28 cellular contexts compared by ENCODE assay signal in the genomic region with DNA sequence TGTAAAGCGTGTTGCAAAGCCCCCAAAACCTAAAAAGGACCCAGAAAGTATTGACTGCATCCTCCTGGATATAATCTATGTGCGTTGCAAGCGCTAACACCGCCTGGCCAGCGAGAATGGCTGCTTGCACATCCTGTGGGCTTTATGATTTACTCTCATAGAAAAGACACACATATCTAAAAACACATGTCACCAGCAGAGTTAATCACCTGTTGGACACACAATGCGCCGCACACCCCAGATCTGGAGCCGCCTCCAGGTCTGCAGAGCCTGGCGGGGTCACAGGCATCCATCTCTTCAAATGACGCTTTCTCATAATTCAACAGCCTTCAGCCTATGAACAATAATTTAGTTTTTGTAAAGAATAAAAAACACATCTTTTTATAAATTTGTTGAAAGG.
"Had no signal": no experiment of that assay in that cellular context is flagged by ENCODE, and none has a peak within 500 bp of the region (broad histone marks: within the 10 kb centered on the region; RNA-seq: fewer than 3 reads in every experiment).

No MANE protein-coding gene starts in this region.

- H3K36me3 Mint-ChIP-seq: activated naive CD4-positive, alpha-beta T cell treated with anti-CD3 and anti-CD28 coated beads, Interleukin-2, amount 10 ng/mL, durations not matched to agents 7 days and 5 days; activated naive CD4-positive, alpha-beta T cell treated with anti-CD3 and anti-CD28 coated beads, Interleukin-2, amount 50 U/mL, for 72 hours; activated naive CD8-positive, alpha-beta T cell treated with anti-CD3 and anti-CD28 coated beads, Interleukin-2, amount 10 ng/mL, durations not matched to agents 7 days and 5 days had no signal

- H3K36me3 ChIP-seq: brain microvascular endothelial cell, esophagus muscularis mucosa, gastrocnemius medialis, heart left ventricle had no signal

- H3K9me3 Mint-ChIP-seq: activated CD4-positive, alpha-beta T cell treated with anti-CD3 and anti-CD28 coated beads, Interleukin-2, amount 10 ng/mL, durations not matched to agents 24 days and 14 days; activated CD8-positive, alpha-beta T cell treated with anti-CD3 and anti-CD28 coated beads for 36 hours; activated naive CD4-positive, alpha-beta T cell treated with anti-CD3 and anti-CD28 coated beads, Interleukin-2, amount 10 ng/mL, durations not matched to agents 7 days and 5 days; activated naive CD8-positive, alpha-beta T cell treated with anti-CD3 and anti-CD28 coated beads, Interleukin-2, amount 10 ng/mL, durations not matched to agents 7 days and 5 days; activated T-cell treated with anti-CD3 and anti-CD28 coated beads, Interleukin-2, amount 50 U/mL, for 24 hours; activated T-cell treated with anti-CD3 and anti-CD28 coated beads, Interleukin-2, amount 50 U/mL, for 72 hours; central memory CD8-positive, alpha-beta T cell; effector memory CD8-positive, alpha-beta T cell had no signal

- H3K27ac ChIP-seq: brain microvascular endothelial cell, esophagus muscularis mucosa, foreskin keratinocyte, gastrocnemius medialis, heart left ventricle had no signal

- H3K4me1 Mint-ChIP-seq: activated CD4-positive, alpha-beta T cell treated with anti-CD3 and anti-CD28 coated beads for 36 hours; activated CD4-positive, alpha-beta T cell treated with anti-CD3 and anti-CD28 coated beads, Interleukin-2, amount 10 ng/mL, durations not matched to agents 24 days and 14 days; activated naive CD4-positive, alpha-beta T cell treated with anti-CD3 and anti-CD28 coated beads, Interleukin-2, amount 10 ng/mL, durations not matched to agents 7 days and 5 days; central memory CD8-positive, alpha-beta T cell had no signal

- H3K27ac Mint-ChIP-seq: activated CD4-positive, alpha-beta T cell treated with anti-CD3 and anti-CD28 coated beads for 36 hours; activated CD4-positive, alpha-beta T cell treated with anti-CD3 and anti-CD28 coated beads, Interleukin-2, amount 10 ng/mL, durations not matched to agents 24 days and 14 days; activated CD8-positive, alpha-beta T cell treated with anti-CD3 and anti-CD28 coated beads for 36 hours; activated naive CD4-positive, alpha-beta T cell treated with anti-CD3 and anti-CD28 coated beads, Interleukin-2, amount 10 ng/mL, durations not matched to agents 7 days and 5 days; activated naive CD4-positive, alpha-beta T cell treated with anti-CD3 and anti-CD28 coated beads, Interleukin-2, amount 50 U/mL, for 72 hours; activated naive CD8-positive, alpha-beta T cell treated with anti-CD3 and anti-CD28 coated beads, Interleukin-2, amount 10 ng/mL, durations not matched to agents 7 days and 5 days; activated T-cell treated with anti-CD3 and anti-CD28 coated beads, Interleukin-2, amount 50 U/mL, for 24 hours; activated T-cell treated with anti-CD3 and anti-CD28 coated beads, Interleukin-2, amount 50 U/mL, for 72 hours; effector memory CD8-positive, alpha-beta T cell had no signal

- DNase-seq: activated CD4-positive, alpha-beta T cell treated with anti-CD3 and anti-CD28 coated beads for 36 hours; activated CD4-positive, alpha-beta T cell treated with anti-CD3 and anti-CD28 coated beads, Interleukin-2, amount 10 ng/mL, durations not matched to agents 24 days and 14 days; activated CD4-positive, CD25-positive, alpha-beta regulatory T cell; activated CD4-positive, CD25-positive, alpha-beta regulatory T cell treated with anti-CD3 and anti-CD28 coated beads, Interleukin-2, amount 50 U/mL, for 72 hours; activated CD8-positive, alpha-beta T cell treated with anti-CD3 and anti-CD28 coated beads for 36 hours; activated gamma-delta T cell; activated naive CD4-positive, alpha-beta T cell; activated naive CD4-positive, alpha-beta T cell treated with anti-CD3 and anti-CD28 coated beads, Interleukin-2, amount 10 ng/mL, durations not matched to agents 7 days and 5 days; activated naive CD8-positive, alpha-beta T cell treated with anti-CD3 and anti-CD28 coated beads, Interleukin-2, amount 10 ng/mL, durations not matched to agents 7 days and 5 days; activated T-cell treated with anti-CD3 and anti-CD28 coated beads for 4 hours; activated T-cell treated with anti-CD3 and anti-CD28 coated beads, Interleukin-2, amount 50 U/mL, for 24 hours; activated T-cell treated with anti-CD3 and anti-CD28 coated beads, Interleukin-2, amount 50 U/mL, for 72 hours; amniotic stem cell; anterior cingulate cortex; brain microvascular endothelial cell; cortex of kidney; dermis blood vessel endothelial cell; effector CD4-positive, alpha-beta T cell; effector memory CD8-positive, alpha-beta T cell; erythroblast; foreskin keratinocyte; gastrocnemius medialis; glutamatergic neuron; heart left ventricle; T-helper 2 cell had no signal

- H3K4me3 ChIP-seq: esophagus muscularis mucosa, gastrocnemius medialis, heart left ventricle had no signal

- ATAC-seq: activated CD4-positive, alpha-beta T cell treated with anti-CD3 and anti-CD28 coated beads for 36 hours; activated CD8-positive, alpha-beta T cell treated with anti-CD3 and anti-CD28 coated beads for 36 hours; activated naive CD4-positive, alpha-beta T cell treated with anti-CD3 and anti-CD28 coated beads, Interleukin-2, amount 50 U/mL, for 72 hours; activated T-cell treated with anti-CD3 and anti-CD28 coated beads, Interleukin-2, amount 50 U/mL, for 72 hours; effector memory CD8-positive, alpha-beta T cell; foreskin keratinocyte; gastrocnemius medialis had no signal

- H3K4me1 ChIP-seq: esophagus muscularis mucosa, gastrocnemius medialis, heart left ventricle had no signal

- H3K4me3 Mint-ChIP-seq: activated CD4-positive, alpha-beta T cell treated with anti-CD3 and anti-CD28 coated beads for 36 hours; activated CD4-positive, alpha-beta T cell treated with anti-CD3 and anti-CD28 coated beads, Interleukin-2, amount 10 ng/mL, durations not matched to agents 24 days and 14 days; activated CD8-positive, alpha-beta T cell treated with anti-CD3 and anti-CD28 coated beads for 36 hours; activated naive CD4-positive, alpha-beta T cell treated with anti-CD3 and anti-CD28 coated beads, Interleukin-2, amount 10 ng/mL, durations not matched to agents 7 days and 5 days; activated naive CD8-positive, alpha-beta T cell treated with anti-CD3 and anti-CD28 coated beads, Interleukin-2, amount 10 ng/mL, durations not matched to agents 7 days and 5 days; activated T-cell treated with anti-CD3 and anti-CD28 coated beads, Interleukin-2, amount 50 U/mL, for 24 hours; activated T-cell treated with anti-CD3 and anti-CD28 coated beads, Interleukin-2, amount 50 U/mL, for 72 hours; central memory CD8-positive, alpha-beta T cell; effector memory CD8-positive, alpha-beta T cell had no signal

- H3K9me3 ChIP-seq: gastrocnemius medialis had no signal
